In the genomic region with DNA sequence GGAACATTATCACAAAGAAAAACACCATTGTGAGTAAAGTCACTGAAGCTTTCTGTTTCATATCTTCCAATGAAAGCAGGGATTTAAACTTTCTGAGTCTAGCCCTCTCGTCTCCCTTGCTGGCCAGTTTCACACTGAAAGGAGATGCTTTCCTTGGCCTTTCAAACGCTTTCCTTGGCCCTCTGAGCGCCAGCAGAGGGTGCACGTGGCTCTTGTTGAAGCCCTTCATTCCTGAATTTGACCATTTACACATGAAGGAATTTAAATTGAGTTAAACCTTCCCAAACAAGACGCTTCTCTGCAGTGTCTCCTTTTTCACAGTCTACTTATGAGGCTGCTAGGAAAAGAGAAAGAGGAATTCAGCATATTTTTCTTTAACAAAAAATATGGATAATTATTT, we compare ENCODE assay signal across 10 cellular contexts. TPM values are rescaled to one million over a fixed set of nuclear protein-coding genes. Genes with fewer than 3 reads are reported as not detected.
DNase-seq lines count a peak whose midpoint lies in the region; ATAC-seq and TF ChIP-seq lines count a peak whose summit lies in the region.
"Had no signal": no experiment of that assay in that cellular context is flagged by ENCODE, and none has a peak within 500 bp of the region (broad histone marks: within the 10 kb centered on the region; RNA-seq: fewer than 3 reads in every experiment).

No MANE protein-coding gene starts in this region.

- H3K9ac ChIP-seq in MM.1S (ENCODE audit: low read length): peak overlapping the region; percentile 13; the same call in 1 of the 2 replicates

- ATAC-seq in lower lobe of right lung: no peak
- ATAC-seq in HG02938 (IDR thresholded peaks at IDR 0.05; ENCODE audit: unreplicated experiment): no peak
- ATAC-seq in GM18498 (IDR thresholded peaks at IDR 0.05; ENCODE audit: unreplicated experiment): no peak
- no peak for ATAC-seq in GM21390 (IDR thresholded peaks at IDR 0.05; ENCODE audit: unreplicated experiment)

- no peaks in the 10 kb centered on the region for H3K27me3 ChIP-seq in MM.1S (replicated peaks; ENCODE audit: insufficient read depth, low read length)
- H3K27me3 ChIP-seq in lower lobe of right lung (ENCODE audit: low read depth): no peaks in the 10 kb centered on the region

- in situ Hi-C loops in astrocyte of the spinal cord (cut with HindIII; ENCODE audit: low sequenced_read_pairs): no loop called here

- no peaks in the 10 kb centered on the region for H4K20me1 ChIP-seq in MM.1S (ENCODE audit: insufficient read depth, low read length)

- H3K36me3 ChIP-seq in MM.1S (replicated peaks; ENCODE audit: insufficient read depth, low read length) (no peaks in the 10 kb centered on the region), lower lobe of right lung (peaks cover 14% of the 10 kb centered on the region)

- intact Hi-C loops in lower lobe of right lung (cut with DNase I): no loop called here

- peak; percentile 86 for TF ChIP-seq CTCF in MM.1S (IDR thresholded peaks at IDR 0.05; ENCODE audit: low read length)
- peak; percentile 64 for TF ChIP-seq CTCF in astrocyte of the spinal cord (IDR thresholded peaks at IDR 0.05; ENCODE audit: low read depth, low read length)
- peak; percentile 43 for TF ChIP-seq CTCF in lower lobe of right lung (IDR thresholded peaks at IDR 0.05)

- H3K4me1 ChIP-seq in MM.1S (ENCODE audit: low read length) (peaks cover 20% of the 10 kb centered on the region), lower lobe of right lung (peaks cover 67% of the 10 kb centered on the region)

- H3F3A ChIP-seq in MM.1S (ENCODE audit: insufficient read depth, low read length): peaks cover 15% of the 10 kb centered on the region

- no peak overlapping the region for H2AFZ ChIP-seq in MM.1S (ENCODE audit: low read length)

- H3K27ac ChIP-seq in MM.1S (ENCODE audit: low read length) (peak overlapping the region; percentile 50; the same call in 1 of the 2 replicates), lower lobe of right lung (peak overlapping the region; percentile 7)
- H3K27ac ChIP-seq: epithelial cell of prostate, HL-60 had no signal

- no peaks in the 10 kb centered on the region for H3K9me3 ChIP-seq in MM.1S (replicated peaks; ENCODE audit: insufficient read depth, low read length)
- no peaks in the 10 kb centered on the region for H3K9me3 ChIP-seq in lower lobe of right lung

- H3K4me3 ChIP-seq in MM.1S (ENCODE audit: low read length) (no peak overlapping the region), astrocyte of the spinal cord (ENCODE audit: low read depth, low read length) (no peak overlapping the region), lower lobe of right lung (no peak overlapping the region)

- H3K9me2 ChIP-seq in MM.1S (replicated peaks; ENCODE audit: insufficient read depth, low read length): no peaks in the 10 kb centered on the region

- H3K79me2 ChIP-seq in MM.1S (ENCODE audit: low read length): no peaks in the 10 kb centered on the region

- DNase-seq in D341Med (ENCODE audit: low spot score) (peak; percentile 39), MM.1S (peak; percentile 77), astrocyte of the spinal cord (ENCODE audit: low read depth, low spot score) (peak; percentile 71), lower lobe of right lung (no peak), Kasumi-1 (lab: John Stamatoyannopoulos, UW) (no peak)

- H3K4me2 ChIP-seq in MM.1S (ENCODE audit: low read depth, low read length): peak overlapping the region; percentile 58; the same call in 1 of the 2 replicates

RNA-seq across cellular contexts. Expression of a gene that starts 21.5 kb away (rescaled TPM):
- 162 TPM for total RNA-seq in lower lobe of right lung

Comparison
In these comparisons a context has a peak if more than half of its experiments do, and no peak if none do; other contexts are left out.
1. DNase-seq: peak in D341Med (single experiment), MM.1S (single experiment) and astrocyte of the spinal cord (single experiment); none in lower lobe of right lung (single experiment) and Kasumi-1 (0 of 2).
2. Peak in every context shown above with its lines, with median percentiles within 50 percentile points of each other: CTCF ChIP-seq.